Comparison of ENCODE assay signal across 13 cellular contexts in genomic region chr18:75203456-75204261, GRCh38. TPM values are rescaled to one million over a fixed set of nuclear protein-coding genes. Genes with fewer than 3 reads are reported as not detected.
A peak's percentile ranks its signal among the peaks of the same experiment; 100 is the strongest.
DNase-seq lines count a peak whose midpoint lies in the region; ATAC-seq and TF ChIP-seq lines count a peak whose summit lies in the region.
"Had no signal": no experiment of that assay in that cellular context is flagged by ENCODE, and none has a peak within 500 bp of the region (broad histone marks: within the 10 kb centered on the region; RNA-seq: fewer than 3 reads in every experiment).

No MANE protein-coding gene starts in this region.

- no peak for DNase-seq in BE2C
- peak; percentile 68 for DNase-seq in globus pallidus (ENCODE audit: low spot score)
- DNase-seq in posterior cingulate gyrus, result peak in 6 of 10 donors; percentile 56 to 92 (median 72)
- DNase-seq in KG1 (lab: John Stamatoyannopoulos, UW), result no peak
- no peak for DNase-seq in NAMALWA (ENCODE audit: low spot score)
- DNase-seq: activated naive CD4-positive, alpha-beta T cell treated with anti-CD3 and anti-CD28 coated beads for 36 hours; Caco-2; NCI-H187 treated with DMSO at 0.1 percent for 48 hours; stimulated activated CD4-positive, alpha-beta T cell treated with anti-CD3 and anti-CD28 coated beads, Interleukin-2, amount 100 ng/mL, for 24 hours; T-helper 17 cell had no signal

- no peak for TF ChIP-seq CTCF in BE2C (IDR thresholded peaks at IDR 0.05; ENCODE audit: low read depth, low read length)

- no peaks in the 10 kb centered on the region for H3K9me3 ChIP-seq in BE2C
- H3K9me3 ChIP-seq: Caco-2 had no signal

- intact Hi-C loops in posterior cingulate gyrus (cut with DNase I), result no loop called here

- H3K27me3 ChIP-seq in BE2C, result peaks cover 8% of the 10 kb centered on the region; the same call in 1 of the 2 replicates

- ATAC-seq in SK-N-SH treated with all-trans-retinoic acid at 6 μM for 48 hours (peak; percentile 57), GM21423 (IDR thresholded peaks at IDR 0.05; ENCODE audit: unreplicated experiment) (no peak), HG03196 (IDR thresholded peaks at IDR 0.05; ENCODE audit: unreplicated experiment) (no peak)
- ATAC-seq: T-helper 17 cell had no signal

- peak overlapping the region; percentile 43 for H3K4me3 ChIP-seq in BE2C (ENCODE audit: low read depth, low read length)

- no peaks in the 10 kb centered on the region; the same call in 1 of the 2 replicates for H3K4me1 ChIP-seq in BE2C
- H3K4me1 ChIP-seq: Caco-2 had no signal

- no peaks in the 10 kb centered on the region for H3K36me3 ChIP-seq in BE2C

TF ChIP-seq in SK-N-SH treated with all-trans-retinoic acid at 6 μM for 48 hours, 23 proteins besides CTCF, POLR2A, EP300 and RAD21:
- TF ChIP-seq ZNF8 (CRISPR knock-in tag; IDR thresholded peaks at IDR 0.05), result no peak
- TF ChIP-seq ISL1 (CRISPR knock-in tag; IDR thresholded peaks at IDR 0.05), result no peak
- no peak for TF ChIP-seq GLIS3 (CRISPR knock-in tag; IDR thresholded peaks at IDR 0.05)
- TF ChIP-seq ESRRG (CRISPR knock-in tag; IDR thresholded peaks at IDR 0.05), result no peak
- TF ChIP-seq TOX (CRISPR knock-in tag; IDR thresholded peaks at IDR 0.05; ENCODE audit: borderline replicate concordance), result no peak
- TF ChIP-seq ZC3H10 (CRISPR knock-in tag; IDR thresholded peaks at IDR 0.05), result no peak
- no peak for TF ChIP-seq OSR1 (CRISPR knock-in tag; IDR thresholded peaks at IDR 0.05)
- TF ChIP-seq, protein P1, sequence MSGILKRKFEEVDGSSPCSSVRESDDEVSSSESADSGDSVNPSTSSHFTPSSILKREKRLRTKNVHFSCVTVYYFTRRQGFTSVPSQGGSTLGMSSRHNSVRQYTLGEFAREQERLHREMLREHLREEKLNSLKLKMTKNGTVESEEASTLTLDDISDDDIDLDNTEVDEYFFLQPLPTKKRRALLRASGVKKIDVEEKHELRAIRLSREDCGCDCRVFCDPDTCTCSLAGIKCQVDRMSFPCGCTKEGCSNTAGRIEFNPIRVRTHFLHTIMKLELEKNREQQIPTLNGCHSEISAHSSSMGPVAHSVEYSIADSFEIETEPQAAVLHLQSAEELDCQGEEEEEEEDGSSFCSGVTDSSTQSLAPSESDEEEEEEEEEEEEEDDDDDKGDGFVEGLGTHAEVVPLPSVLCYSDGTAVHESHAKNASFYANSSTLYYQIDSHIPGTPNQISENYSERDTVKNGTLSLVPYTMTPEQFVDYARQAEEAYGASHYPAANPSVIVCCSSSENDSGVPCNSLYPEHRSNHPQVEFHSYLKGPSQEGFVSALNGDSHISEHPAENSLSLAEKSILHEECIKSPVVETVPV (CRISPR knock-in tag; IDR thresholded peaks at IDR 0.05), result no peak
- TF ChIP-seq, protein P2, sequence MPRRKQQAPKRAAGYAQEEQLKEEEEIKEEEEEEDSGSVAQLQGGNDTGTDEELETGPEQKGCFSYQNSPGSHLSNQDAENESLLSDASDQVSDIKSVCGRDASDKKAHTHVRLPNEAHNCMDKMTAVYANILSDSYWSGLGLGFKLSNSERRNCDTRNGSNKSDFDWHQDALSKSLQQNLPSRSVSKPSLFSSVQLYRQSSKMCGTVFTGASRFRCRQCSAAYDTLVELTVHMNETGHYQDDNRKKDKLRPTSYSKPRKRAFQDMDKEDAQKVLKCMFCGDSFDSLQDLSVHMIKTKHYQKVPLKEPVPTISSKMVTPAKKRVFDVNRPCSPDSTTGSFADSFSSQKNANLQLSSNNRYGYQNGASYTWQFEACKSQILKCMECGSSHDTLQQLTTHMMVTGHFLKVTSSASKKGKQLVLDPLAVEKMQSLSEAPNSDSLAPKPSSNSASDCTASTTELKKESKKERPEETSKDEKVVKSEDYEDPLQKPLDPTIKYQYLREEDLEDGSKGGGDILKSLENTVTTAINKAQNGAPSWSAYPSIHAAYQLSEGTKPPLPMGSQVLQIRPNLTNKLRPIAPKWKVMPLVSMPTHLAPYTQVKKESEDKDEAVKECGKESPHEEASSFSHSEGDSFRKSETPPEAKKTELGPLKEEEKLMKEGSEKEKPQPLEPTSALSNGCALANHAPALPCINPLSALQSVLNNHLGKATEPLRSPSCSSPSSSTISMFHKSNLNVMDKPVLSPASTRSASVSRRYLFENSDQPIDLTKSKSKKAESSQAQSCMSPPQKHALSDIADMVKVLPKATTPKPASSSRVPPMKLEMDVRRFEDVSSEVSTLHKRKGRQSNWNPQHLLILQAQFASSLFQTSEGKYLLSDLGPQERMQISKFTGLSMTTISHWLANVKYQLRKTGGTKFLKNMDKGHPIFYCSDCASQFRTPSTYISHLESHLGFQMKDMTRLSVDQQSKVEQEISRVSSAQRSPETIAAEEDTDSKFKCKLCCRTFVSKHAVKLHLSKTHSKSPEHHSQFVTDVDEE (CRISPR knock-in tag; IDR thresholded peaks at IDR 0.05), result no peak
- TF ChIP-seq, protein P3, sequence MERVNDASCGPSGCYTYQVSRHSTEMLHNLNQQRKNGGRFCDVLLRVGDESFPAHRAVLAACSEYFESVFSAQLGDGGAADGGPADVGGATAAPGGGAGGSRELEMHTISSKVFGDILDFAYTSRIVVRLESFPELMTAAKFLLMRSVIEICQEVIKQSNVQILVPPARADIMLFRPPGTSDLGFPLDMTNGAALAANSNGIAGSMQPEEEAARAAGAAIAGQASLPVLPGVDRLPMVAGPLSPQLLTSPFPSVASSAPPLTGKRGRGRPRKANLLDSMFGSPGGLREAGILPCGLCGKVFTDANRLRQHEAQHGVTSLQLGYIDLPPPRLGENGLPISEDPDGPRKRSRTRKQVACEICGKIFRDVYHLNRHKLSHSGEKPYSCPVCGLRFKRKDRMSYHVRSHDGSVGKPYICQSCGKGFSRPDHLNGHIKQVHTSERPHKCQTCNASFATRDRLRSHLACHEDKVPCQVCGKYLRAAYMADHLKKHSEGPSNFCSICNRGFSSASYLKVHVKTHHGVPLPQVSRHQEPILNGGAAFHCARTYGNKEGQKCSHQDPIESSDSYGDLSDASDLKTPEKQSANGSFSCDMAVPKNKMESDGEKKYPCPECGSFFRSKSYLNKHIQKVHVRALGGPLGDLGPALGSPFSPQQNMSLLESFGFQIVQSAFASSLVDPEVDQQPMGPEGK (CRISPR knock-in tag; IDR thresholded peaks at IDR 0.05; ENCODE audit: borderline replicate concordance), result no peak
- TF ChIP-seq RARB (CRISPR knock-in tag; IDR thresholded peaks at IDR 0.05), result no peak
- no peak for TF ChIP-seq ZNF565 (CRISPR knock-in tag; conservative IDR thresholded peaks at IDR 0.05; ENCODE audit: low read depth)
- TF ChIP-seq ARNTL (CRISPR knock-in tag; IDR thresholded peaks at IDR 0.05; ENCODE audit: borderline replicate concordance, low read depth), result no peak
- no peak for TF ChIP-seq CSDC2 (CRISPR knock-in tag; IDR thresholded peaks at IDR 0.05)
- TF ChIP-seq ZFP3 (CRISPR knock-in tag; IDR thresholded peaks at IDR 0.05), result no peak
- TF ChIP-seq, protein P4, sequence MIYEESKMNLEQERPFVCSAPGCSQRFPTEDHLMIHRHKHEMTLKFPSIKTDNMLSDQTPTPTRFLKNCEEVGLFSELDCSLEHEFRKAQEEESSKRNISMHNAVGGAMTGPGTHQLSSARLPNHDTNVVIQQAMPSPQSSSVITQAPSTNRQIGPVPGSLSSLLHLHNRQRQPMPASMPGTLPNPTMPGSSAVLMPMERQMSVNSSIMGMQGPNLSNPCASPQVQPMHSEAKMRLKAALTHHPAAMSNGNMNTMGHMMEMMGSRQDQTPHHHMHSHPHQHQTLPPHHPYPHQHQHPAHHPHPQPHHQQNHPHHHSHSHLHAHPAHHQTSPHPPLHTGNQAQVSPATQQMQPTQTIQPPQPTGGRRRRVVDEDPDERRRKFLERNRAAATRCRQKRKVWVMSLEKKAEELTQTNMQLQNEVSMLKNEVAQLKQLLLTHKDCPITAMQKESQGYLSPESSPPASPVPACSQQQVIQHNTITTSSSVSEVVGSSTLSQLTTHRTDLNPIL (CRISPR knock-in tag; IDR thresholded peaks at IDR 0.05; ENCODE audit: low read depth), result no peak
TF ChIP-seq in SK-N-SH treated with all-trans-retinoic acid at 6 μM for 48 hours: peak in this region for 0.

RNA-seq across cellular contexts. Expression of gene PTGR3, which starts 5.3 kb away (rescaled TPM):
- polyA plus RNA-seq in BE2C (2012; ENCODE audit: insufficient read depth, insufficient read length, low read depth), result 6.2 TPM

RNA-seq across cellular contexts. Expression of gene TSHZ1, which starts 6.9 kb away (rescaled TPM):
- polyA plus RNA-seq in BE2C (2012; ENCODE audit: insufficient read depth, insufficient read length, low read depth), result 10.4 TPM

Comparison
In these comparisons a context has a peak if more than half of its experiments do, and no peak if none do; other contexts are left out.
1. DNase-seq: peak in globus pallidus (single experiment) and posterior cingulate gyrus (6 of 10); none in BE2C (single experiment), KG1 (single experiment) and NAMALWA (single experiment).